ENCODE assay signal across 1 cellular context in the genomic region with DNA sequence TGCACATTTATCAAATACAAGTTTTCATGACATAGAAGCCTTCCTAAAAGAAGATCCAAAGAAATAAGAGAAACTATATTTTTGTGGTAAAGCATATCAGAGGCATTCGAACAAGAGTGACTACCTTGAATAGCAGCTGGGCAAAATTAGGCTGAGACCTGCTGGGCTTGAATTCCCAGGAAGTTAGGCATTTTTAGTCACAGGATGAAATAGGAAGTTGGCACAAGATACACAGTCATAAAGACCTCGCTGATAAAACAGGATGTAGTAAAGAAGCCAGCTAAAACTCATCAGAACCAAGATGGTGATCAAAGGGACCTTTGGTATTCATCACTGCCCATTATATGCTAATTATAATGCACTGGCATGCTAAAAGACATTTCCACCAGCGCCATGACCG.
TF ChIP-seq lines count a peak whose summit lies in the region.

No MANE protein-coding gene starts in this region.

TF ChIP-seq in H1, 55 proteins besides CTCF, POLR2A, EP300 and RAD21:
- TF ChIP-seq CTBP2 (IDR thresholded peaks at IDR 0.05; ENCODE audit: borderline replicate concordance, insufficient read depth, insufficient read length, low read length) (no peak), POU5F1 (IDR thresholded peaks at IDR 0.05; ENCODE audit: low read depth, low read length) (no peak), KDM1A (IDR thresholded peaks at IDR 0.05; ENCODE audit: borderline replicate concordance, low read length) (no peak), YY1 (IDR thresholded peaks at IDR 0.05; ENCODE audit: low read depth, low read length) (no peak), SP4 (IDR thresholded peaks at IDR 0.05; ENCODE audit: low read length) (no peak), NANOG (IDR thresholded peaks at IDR 0.05; ENCODE audit: insufficient read depth, low read depth, low read length, poor library complexity, severe bottlenecking) (no peak), EGR1 (IDR thresholded peaks at IDR 0.05; ENCODE audit: borderline replicate concordance, low read depth, low read length) (no peak), BACH1 (IDR thresholded peaks at IDR 0.05; ENCODE audit: low read length) (no peak), RBBP5 (IDR thresholded peaks at IDR 0.05; ENCODE audit: borderline replicate concordance, low read depth, low read length) (no peak), NRF1 (IDR thresholded peaks at IDR 0.05; ENCODE audit: low read depth, low read length) (no peak), CBX8 (IDR thresholded peaks at IDR 0.05; ENCODE audit: borderline replicate concordance, low read depth, low read length) (no peak), PHF8 (conservative IDR thresholded peaks at IDR 0.05; ENCODE audit: low read depth, low read length) (no peak), TAF1 (IDR thresholded peaks at IDR 0.05; ENCODE audit: low read depth, low read length) (no peak)
- TF ChIP-seq, protein P1, sequence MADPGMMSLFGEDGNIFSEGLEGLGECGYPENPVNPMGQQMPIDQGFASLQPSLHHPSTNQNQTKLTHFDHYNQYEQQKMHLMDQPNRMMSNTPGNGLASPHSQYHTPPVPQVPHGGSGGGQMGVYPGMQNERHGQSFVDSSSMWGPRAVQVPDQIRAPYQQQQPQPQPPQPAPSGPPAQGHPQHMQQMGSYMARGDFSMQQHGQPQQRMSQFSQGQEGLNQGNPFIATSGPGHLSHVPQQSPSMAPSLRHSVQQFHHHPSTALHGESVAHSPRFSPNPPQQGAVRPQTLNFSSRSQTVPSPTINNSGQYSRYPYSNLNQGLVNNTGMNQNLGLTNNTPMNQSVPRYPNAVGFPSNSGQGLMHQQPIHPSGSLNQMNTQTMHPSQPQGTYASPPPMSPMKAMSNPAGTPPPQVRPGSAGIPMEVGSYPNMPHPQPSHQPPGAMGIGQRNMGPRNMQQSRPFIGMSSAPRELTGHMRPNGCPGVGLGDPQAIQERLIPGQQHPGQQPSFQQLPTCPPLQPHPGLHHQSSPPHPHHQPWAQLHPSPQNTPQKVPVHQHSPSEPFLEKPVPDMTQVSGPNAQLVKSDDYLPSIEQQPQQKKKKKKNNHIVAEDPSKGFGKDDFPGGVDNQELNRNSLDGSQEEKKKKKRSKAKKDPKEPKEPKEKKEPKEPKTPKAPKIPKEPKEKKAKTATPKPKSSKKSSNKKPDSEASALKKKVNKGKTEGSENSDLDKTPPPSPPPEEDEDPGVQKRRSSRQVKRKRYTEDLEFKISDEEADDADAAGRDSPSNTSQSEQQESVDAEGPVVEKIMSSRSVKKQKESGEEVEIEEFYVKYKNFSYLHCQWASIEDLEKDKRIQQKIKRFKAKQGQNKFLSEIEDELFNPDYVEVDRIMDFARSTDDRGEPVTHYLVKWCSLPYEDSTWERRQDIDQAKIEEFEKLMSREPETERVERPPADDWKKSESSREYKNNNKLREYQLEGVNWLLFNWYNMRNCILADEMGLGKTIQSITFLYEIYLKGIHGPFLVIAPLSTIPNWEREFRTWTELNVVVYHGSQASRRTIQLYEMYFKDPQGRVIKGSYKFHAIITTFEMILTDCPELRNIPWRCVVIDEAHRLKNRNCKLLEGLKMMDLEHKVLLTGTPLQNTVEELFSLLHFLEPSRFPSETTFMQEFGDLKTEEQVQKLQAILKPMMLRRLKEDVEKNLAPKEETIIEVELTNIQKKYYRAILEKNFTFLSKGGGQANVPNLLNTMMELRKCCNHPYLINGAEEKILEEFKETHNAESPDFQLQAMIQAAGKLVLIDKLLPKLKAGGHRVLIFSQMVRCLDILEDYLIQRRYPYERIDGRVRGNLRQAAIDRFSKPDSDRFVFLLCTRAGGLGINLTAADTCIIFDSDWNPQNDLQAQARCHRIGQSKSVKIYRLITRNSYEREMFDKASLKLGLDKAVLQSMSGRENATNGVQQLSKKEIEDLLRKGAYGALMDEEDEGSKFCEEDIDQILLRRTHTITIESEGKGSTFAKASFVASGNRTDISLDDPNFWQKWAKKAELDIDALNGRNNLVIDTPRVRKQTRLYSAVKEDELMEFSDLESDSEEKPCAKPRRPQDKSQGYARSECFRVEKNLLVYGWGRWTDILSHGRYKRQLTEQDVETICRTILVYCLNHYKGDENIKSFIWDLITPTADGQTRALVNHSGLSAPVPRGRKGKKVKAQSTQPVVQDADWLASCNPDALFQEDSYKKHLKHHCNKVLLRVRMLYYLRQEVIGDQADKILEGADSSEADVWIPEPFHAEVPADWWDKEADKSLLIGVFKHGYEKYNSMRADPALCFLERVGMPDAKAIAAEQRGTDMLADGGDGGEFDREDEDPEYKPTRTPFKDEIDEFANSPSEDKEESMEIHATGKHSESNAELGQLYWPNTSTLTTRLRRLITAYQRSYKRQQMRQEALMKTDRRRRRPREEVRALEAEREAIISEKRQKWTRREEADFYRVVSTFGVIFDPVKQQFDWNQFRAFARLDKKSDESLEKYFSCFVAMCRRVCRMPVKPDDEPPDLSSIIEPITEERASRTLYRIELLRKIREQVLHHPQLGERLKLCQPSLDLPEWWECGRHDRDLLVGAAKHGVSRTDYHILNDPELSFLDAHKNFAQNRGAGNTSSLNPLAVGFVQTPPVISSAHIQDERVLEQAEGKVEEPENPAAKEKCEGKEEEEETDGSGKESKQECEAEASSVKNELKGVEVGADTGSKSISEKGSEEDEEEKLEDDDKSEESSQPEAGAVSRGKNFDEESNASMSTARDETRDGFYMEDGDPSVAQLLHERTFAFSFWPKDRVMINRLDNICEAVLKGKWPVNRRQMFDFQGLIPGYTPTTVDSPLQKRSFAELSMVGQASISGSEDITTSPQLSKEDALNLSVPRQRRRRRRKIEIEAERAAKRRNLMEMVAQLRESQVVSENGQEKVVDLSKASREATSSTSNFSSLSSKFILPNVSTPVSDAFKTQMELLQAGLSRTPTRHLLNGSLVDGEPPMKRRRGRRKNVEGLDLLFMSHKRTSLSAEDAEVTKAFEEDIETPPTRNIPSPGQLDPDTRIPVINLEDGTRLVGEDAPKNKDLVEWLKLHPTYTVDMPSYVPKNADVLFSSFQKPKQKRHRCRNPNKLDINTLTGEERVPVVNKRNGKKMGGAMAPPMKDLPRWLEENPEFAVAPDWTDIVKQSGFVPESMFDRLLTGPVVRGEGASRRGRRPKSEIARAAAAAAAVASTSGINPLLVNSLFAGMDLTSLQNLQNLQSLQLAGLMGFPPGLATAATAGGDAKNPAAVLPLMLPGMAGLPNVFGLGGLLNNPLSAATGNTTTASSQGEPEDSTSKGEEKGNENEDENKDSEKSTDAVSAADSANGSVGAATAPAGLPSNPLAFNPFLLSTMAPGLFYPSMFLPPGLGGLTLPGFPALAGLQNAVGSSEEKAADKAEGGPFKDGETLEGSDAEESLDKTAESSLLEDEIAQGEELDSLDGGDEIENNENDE (IDR thresholded peaks at IDR 0.05; ENCODE audit: insufficient replicate concordance, low read length): no peak
- TF ChIP-seq, protein P2, sequence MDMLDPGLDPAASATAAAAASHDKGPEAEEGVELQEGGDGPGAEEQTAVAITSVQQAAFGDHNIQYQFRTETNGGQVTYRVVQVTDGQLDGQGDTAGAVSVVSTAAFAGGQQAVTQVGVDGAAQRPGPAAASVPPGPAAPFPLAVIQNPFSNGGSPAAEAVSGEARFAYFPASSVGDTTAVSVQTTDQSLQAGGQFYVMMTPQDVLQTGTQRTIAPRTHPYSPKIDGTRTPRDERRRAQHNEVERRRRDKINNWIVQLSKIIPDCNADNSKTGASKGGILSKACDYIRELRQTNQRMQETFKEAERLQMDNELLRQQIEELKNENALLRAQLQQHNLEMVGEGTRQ (IDR thresholded peaks at IDR 0.05; ENCODE audit: low read length): no peak
